In genomic region chr19:10554760-10555612, GRCh38 we compare ENCODE assay signal across 12 cellular contexts. TPM values are rescaled to one million over a fixed set of nuclear protein-coding genes. Genes with fewer than 3 reads are reported as not detected.
DNase-seq lines count a peak whose midpoint lies in the region; ATAC-seq and TF ChIP-seq lines count a peak whose summit lies in the region.
"Had no signal": no experiment of that assay in that cellular context is flagged by ENCODE, and none has a peak within 500 bp of the region (broad histone marks: within the 10 kb centered on the region; RNA-seq: fewer than 3 reads in every experiment).

No MANE protein-coding gene starts in this region.

- H2BK15ac ChIP-seq in H9 (ENCODE audit: low read depth, low read length) = no peak overlapping the region

- H3K4me1 Mint-ChIP-seq in CD8-positive, alpha-beta T cell (ENCODE audit: low read depth) = peaks cover 60% of the 10 kb centered on the region
- no peaks in the 10 kb centered on the region for H3K4me1 Mint-ChIP-seq in H9
- peaks cover 39% of the 10 kb centered on the region for H3K4me1 Mint-ChIP-seq in activated naive CD8-positive, alpha-beta T cell treated with anti-CD3 and anti-CD28 coated beads for 36 hours
- H3K4me1 Mint-ChIP-seq in naive thymus-derived CD4-positive, alpha-beta T cell = peaks cover 22 to 60% (median 44%) of the 10 kb centered on the region in 7 donors

- no peaks in the 10 kb centered on the region for H3K23me2 ChIP-seq in H9 (ENCODE audit: insufficient read length, low read depth, low read length, poor library complexity, severe bottlenecking)

- no peak overlapping the region for H3K14ac ChIP-seq in H9 (ENCODE audit: insufficient read depth, low read length)

- H2AK5ac ChIP-seq in H9 (ENCODE audit: insufficient read length, low read length) = no peak overlapping the region

- CTCF ChIA-PET in CD8-positive, alpha-beta T cell (lab: Charles Lee) = interaction anchor here (0.7 to 8.4 kb wide), 8 partner anchors 12 to 144 kb away, joined by 3 to 94 read pairs (median 4); partner anchors contain the start of genes ATG4D, CDKN2D and KRI1
- CTCF ChIA-PET in naive thymus-derived CD4-positive, alpha-beta T cell (lab: Charles Lee) = interaction anchor here (1.1 kb wide), 1 partner anchor 20 kb away, joined by 3 read pairs; no protein-coding TSS in a partner anchor

- H4K5ac ChIP-seq in H9 (ENCODE audit: insufficient read length, low read depth, low read length) = no peak overlapping the region

- H3K56ac ChIP-seq in H9 (ENCODE audit: insufficient read length, low read depth, low read length) = no peak overlapping the region

- no peak overlapping the region for H2BK20ac ChIP-seq in H9 (ENCODE audit: low read depth, low read length, poor library complexity, severe bottlenecking)

- no peaks in the 10 kb centered on the region for H3K9me3 Mint-ChIP-seq in CD8-positive, alpha-beta T cell
- H3K9me3 Mint-ChIP-seq in H9 = no peaks in the 10 kb centered on the region
- H3K9me3 Mint-ChIP-seq in activated naive CD8-positive, alpha-beta T cell treated with anti-CD3 and anti-CD28 coated beads for 36 hours = no peaks in the 10 kb centered on the region
- no peaks in the 10 kb centered on the region for H3K9me3 Mint-ChIP-seq in naive thymus-derived CD4-positive, alpha-beta T cell

- H2BK5ac ChIP-seq in H9 (ENCODE audit: insufficient read length, low read length) = no peak overlapping the region

- POLR2A ChIA-PET in CD8-positive, alpha-beta T cell (lab: Charles Lee) = interaction anchor here (1.0 to 6.7 kb wide), 5 partner anchors 10 to 89 kb away, joined by 3 to 77 read pairs (median 3); partner anchors contain the start of genes CDKN2D and KRI1
- POLR2A ChIA-PET in naive thymus-derived CD4-positive, alpha-beta T cell (lab: Charles Lee) = interaction anchor here (0.8 to 6.8 kb wide), 7 partner anchors 8 to 94 kb away, joined by 3 to 77 read pairs (median 7); partner anchors contain the start of genes ATG4D, CDKN2D and KRI1

- H2AFZ ChIP-seq in H9 (ENCODE audit: low read length) = no peak overlapping the region
- H2AFZ ChIP-seq in hepatocyte = no peak overlapping the region

- ATAC-seq in CD8-positive, alpha-beta T cell = no peak
- ATAC-seq in naive thymus-derived CD4-positive, alpha-beta T cell = no peak

- intact Hi-C loops in CD8-positive, alpha-beta T cell (cut with DNase I, micrococcal nuclease) = loop anchor here (1.0 to 5.0 kb wide), 4 partner anchors 10 to 153 kb away; partner anchors contain the start of genes ATG4D (in 1 of the 2), CDC37 (in 1 of the 2) and KRI1 (in 1 of the 2)
- intact Hi-C loops in naive thymus-derived CD4-positive, alpha-beta T cell (cut with micrococcal nuclease) = loop anchor here (1.0 to 5.0 kb wide), 4 partner anchors 11 to 50 kb away; partner anchors contain the start of genes ATG4D (in 2 of the 2) and KRI1 (in 2 of the 2)

- no CpG with 5 or more reads among the region's 30 CpGs for WGBS in H9 (ENCODE audit: extremely low coverage, insufficient read length, low lambda C conversion rate)
- 91% methylated on average over 30 of the region's 30 CpGs for WGBS in hepatocyte (ENCODE audit: low lambda C conversion rate, missing lambda C conversion rate)

- H4K91ac ChIP-seq in H9 (ENCODE audit: insufficient read length, low read depth, low read length) = no peak overlapping the region

- H3K18ac ChIP-seq in H9 (ENCODE audit: insufficient read length, low read depth, low read length) = no peak overlapping the region

- H3K27me3 ChIP-seq in CD8-positive, alpha-beta T cell (ENCODE audit: insufficient read depth, low read length) = no peaks in the 10 kb centered on the region
- H3K27me3 ChIP-seq in H9 (ENCODE audit: insufficient read depth, low read length) = no peaks in the 10 kb centered on the region
- no peaks in the 10 kb centered on the region for H3K27me3 ChIP-seq in naive thymus-derived CD4-positive, alpha-beta T cell (ENCODE audit: control insufficient read depth in 2 of 2, insufficient read depth in 2 of 2, low read length in 2 of 2)
- H3K27me3 ChIP-seq in hepatocyte = no peaks in the 10 kb centered on the region

- no peaks in the 10 kb centered on the region for H3K27me3 Mint-ChIP-seq in CD8-positive, alpha-beta T cell (ENCODE audit: low read depth)
- no peaks in the 10 kb centered on the region for H3K27me3 Mint-ChIP-seq in H9 (ENCODE audit: low read depth)
- no peaks in the 10 kb centered on the region for H3K27me3 Mint-ChIP-seq in activated naive CD8-positive, alpha-beta T cell treated with anti-CD3 and anti-CD28 coated beads for 36 hours
- H3K27me3 Mint-ChIP-seq in naive thymus-derived CD4-positive, alpha-beta T cell = no peaks in the 10 kb centered on the region

- peak overlapping the region; percentile 33 for H3K4me3 ChIP-seq in CD8-positive, alpha-beta T cell (ENCODE audit: low read depth, low read length)
- H3K4me3 ChIP-seq in naive thymus-derived CD4-positive, alpha-beta T cell (ENCODE audit: low read length) = peak overlapping the region; percentile 11
- H3K4me3 ChIP-seq in hepatocyte = no peak overlapping the region
- H3K4me3 ChIP-seq: coronary artery had no signal

- H3K27ac ChIP-seq in CD8-positive, alpha-beta T cell (ENCODE audit: low read depth, low read length) = peak overlapping the region; percentile 35
- H3K27ac ChIP-seq in H9 (ENCODE audit: insufficient read length, low read depth, low read length) (no peak overlapping the region), hepatocyte (no peak overlapping the region)
- H3K27ac ChIP-seq in naive thymus-derived CD4-positive, alpha-beta T cell (ENCODE audit: low read depth, low read length) = peak overlapping the region; percentile 66
- H3K27ac ChIP-seq: coronary artery had no signal

- peaks cover 69% of the 10 kb centered on the region for H3K36me3 ChIP-seq in CD8-positive, alpha-beta T cell (ENCODE audit: insufficient read depth, low read length)
- peaks cover 37 to 80% (median 41%) of the 10 kb centered on the region in 3 experiments for H3K36me3 ChIP-seq in naive thymus-derived CD4-positive, alpha-beta T cell (ENCODE audit: control insufficient read depth in 2 of 3, insufficient read depth in 3 of 3, low read length in 3 of 3)
- no peaks in the 10 kb centered on the region for H3K36me3 ChIP-seq in hepatocyte (replicated peaks; ENCODE audit: insufficient read depth, low read depth)

- no peak overlapping the region for H2BK12ac ChIP-seq in H9 (ENCODE audit: insufficient read length, low read depth, low read length)

- no peak overlapping the region for H3K4me2 ChIP-seq in H9 (ENCODE audit: insufficient read depth, insufficient read length, low read length)
- H3K4me2 ChIP-seq in hepatocyte = no peak overlapping the region

- peaks cover 84% of the 10 kb centered on the region for H3K36me3 Mint-ChIP-seq in CD8-positive, alpha-beta T cell
- H3K36me3 Mint-ChIP-seq in H9 (ENCODE audit: insufficient read depth in 1 of 3, low read depth in 3 of 3) = peaks cover 34 to 92% (median 78%) of the 10 kb centered on the region in 3 experiments; a peak in 6 of 7 replicates
- H3K36me3 Mint-ChIP-seq in activated naive CD8-positive, alpha-beta T cell treated with anti-CD3 and anti-CD28 coated beads for 36 hours = peaks cover 47% of the 10 kb centered on the region
- peaks cover 0 to 38% (median 12%) of the 10 kb centered on the region in 5 donors for H3K36me3 Mint-ChIP-seq in naive thymus-derived CD4-positive, alpha-beta T cell

- no peak overlapping the region for H2BK120ac ChIP-seq in H9 (ENCODE audit: low read depth, low read length, poor library complexity, severe bottlenecking)

- no peak overlapping the region for H4K8ac ChIP-seq in H9 (replicated peaks; ENCODE audit: insufficient read length, low read depth, low read length)

- H4K20me1 ChIP-seq in H9 (ENCODE audit: control insufficient read depth, insufficient read depth, insufficient read length) (peaks cover 2% of the 10 kb centered on the region), hepatocyte (ENCODE audit: insufficient read depth, poor library complexity, severe bottlenecking) (no peaks in the 10 kb centered on the region)

- H3K9me2 ChIP-seq in hepatocyte (replicated peaks; ENCODE audit: insufficient read depth) = no peaks in the 10 kb centered on the region

- DNase-seq in CD8-positive, alpha-beta T cell = no peak
- no peak for DNase-seq in H9
- no peak for DNase-seq in activated naive CD8-positive, alpha-beta T cell treated with anti-CD3 and anti-CD28 coated beads for 36 hours
- DNase-seq in naive thymus-derived CD4-positive, alpha-beta T cell = no peak
- DNase-seq in HuH-7 (ENCODE audit: low spot score) = no peak
- DNase-seq in COR-L47 (lab: John Stamatoyannopoulos, UW) = no peak
- no peak for DNase-seq in hepatocyte (ENCODE audit: low spot score)
- DNase-seq in NCI-H1694 (lab: John Stamatoyannopoulos, UW) = no peak
- DNase-seq: GOT3, hypothalamus, NCI-H526 treated with DMSO at 0.1 percent for 48 hours had no signal

- no peaks in the 10 kb centered on the region for H3K9me3 ChIP-seq in CD8-positive, alpha-beta T cell (ENCODE audit: low read length)
- no peaks in the 10 kb centered on the region for H3K9me3 ChIP-seq in H9 (ENCODE audit: control insufficient read depth, low read depth, low read length)
- H3K9me3 ChIP-seq in naive thymus-derived CD4-positive, alpha-beta T cell (ENCODE audit: control insufficient read depth in 2 of 3, low read length in 3 of 3) = no peaks in the 10 kb centered on the region
- no peaks in the 10 kb centered on the region for H3K9me3 ChIP-seq in hepatocyte (ENCODE audit: low read depth)

- no peaks in the 10 kb centered on the region for H3K79me2 ChIP-seq in H9 (ENCODE audit: insufficient read depth, low read length)
- H3K79me2 ChIP-seq in hepatocyte = no peaks in the 10 kb centered on the region

- no peak overlapping the region for H3K9ac ChIP-seq in H9 (ENCODE audit: extremely low read depth, insufficient read length, low read length)

- H3K79me1 ChIP-seq in H9 (ENCODE audit: insufficient read depth, low read depth, low read length, poor library complexity, severe bottlenecking) = no peaks in the 10 kb centered on the region

- TF ChIP-seq CTCF in CD8-positive, alpha-beta T cell (IDR thresholded peaks at IDR 0.05) = no peak
- peak; percentile 35; the same call in 2 of the 3 replicates for TF ChIP-seq CTCF in H9 (conservative IDR thresholded peaks at IDR 0.05)
- no peak for TF ChIP-seq CTCF in hepatocyte (IDR thresholded peaks at IDR 0.05; ENCODE audit: poor library complexity)

- peak overlapping the region; percentile 37 for H3K4me3 Mint-ChIP-seq in CD8-positive, alpha-beta T cell
- no peak overlapping the region for H3K4me3 Mint-ChIP-seq in H9
- H3K4me3 Mint-ChIP-seq in activated naive CD8-positive, alpha-beta T cell treated with anti-CD3 and anti-CD28 coated beads for 36 hours = no peak overlapping the region
- peak overlapping the region in 9 of 10 donors; percentile 71 to 86 (median 81) for H3K4me3 Mint-ChIP-seq in naive thymus-derived CD4-positive, alpha-beta T cell

- peak overlapping the region; percentile 92 for H3K27ac Mint-ChIP-seq in CD8-positive, alpha-beta T cell
- no peak overlapping the region for H3K27ac Mint-ChIP-seq in H9
- peak overlapping the region; percentile 94 for H3K27ac Mint-ChIP-seq in activated naive CD8-positive, alpha-beta T cell treated with anti-CD3 and anti-CD28 coated beads for 36 hours
- H3K27ac Mint-ChIP-seq in naive thymus-derived CD4-positive, alpha-beta T cell = peak overlapping the region; percentile 91 to 99 (median 96)

- H3K23ac ChIP-seq in H9 (ENCODE audit: insufficient read length, low read depth, low read length) = no peak overlapping the region

- no peak overlapping the region for H3K4ac ChIP-seq in H9 (ENCODE audit: low read depth, low read length)

- no peak overlapping the region for H3T11ph ChIP-seq in H9 (ENCODE audit: low read length)

- peaks cover 72% of the 10 kb centered on the region for H3K4me1 ChIP-seq in CD8-positive, alpha-beta T cell (ENCODE audit: insufficient read depth, low read length)
- H3K4me1 ChIP-seq in H9 (ENCODE audit: insufficient read depth, low read length) (no peaks in the 10 kb centered on the region), hepatocyte (ENCODE audit: insufficient read depth) (no peaks in the 10 kb centered on the region)
- H3K4me1 ChIP-seq in naive thymus-derived CD4-positive, alpha-beta T cell (ENCODE audit: control insufficient read depth in 2 of 2, insufficient read depth in 2 of 2, low read length in 2 of 2) = peaks cover 41 to 54% of the 10 kb centered on the region in 2 donors

RNA-seq across cellular contexts. Expression of gene KRI1, which starts 10.8 kb away (rescaled TPM):
- total RNA-seq in CD8-positive, alpha-beta T cell = 10 to 100 TPM; 29.8 to 33.9 TPM
- total RNA-seq in H9 (2021) = 57.4 and 63.8 TPM in 2 replicates
- 10 to 100 TPM; 66.3 to 69.2 TPM for total RNA-seq in activated naive CD8-positive, alpha-beta T cell treated with anti-CD3 and anti-CD28 coated beads for 36 hours
- 10 to 100 TPM; 48.4 to 84.1 (median 60.4) TPM for total RNA-seq in naive thymus-derived CD4-positive, alpha-beta T cell
- polyA plus RNA-seq in naive thymus-derived CD4-positive, alpha-beta T cell = 10 to 100 TPM; 13.7 to 47.6 TPM
- 7.8 and 9.2 TPM in 2 replicates for total RNA-seq in hepatocyte
- polyA plus RNA-seq in hepatocyte = 18.3 and 22.0 TPM in 2 replicates

RNA-seq across cellular contexts. Expression of gene ATG4D, which starts 11.3 kb away (rescaled TPM):
- 10 to 100 TPM; 82.0 to 91.1 TPM for total RNA-seq in CD8-positive, alpha-beta T cell
- 55.2 and 55.8 TPM in 2 replicates for total RNA-seq in H9 (2021)
- total RNA-seq in activated naive CD8-positive, alpha-beta T cell treated with anti-CD3 and anti-CD28 coated beads for 36 hours = 10 to 100 TPM; 25.1 to 26.4 TPM
- 10 to 100 TPM; 41.7 to 70.3 (median 56.7) TPM for total RNA-seq in naive thymus-derived CD4-positive, alpha-beta T cell
- polyA plus RNA-seq in naive thymus-derived CD4-positive, alpha-beta T cell = 10 to 100 TPM; 12.9 to 21.8 TPM
- total RNA-seq in hepatocyte = 13.1 and 24.1 TPM in 2 replicates
- polyA plus RNA-seq in hepatocyte = 34.5 and 40.0 TPM in 2 replicates

RNA-seq across cellular contexts. Expression of gene CDKN2D, which starts 13.8 kb away (rescaled TPM):
- total RNA-seq in CD8-positive, alpha-beta T cell = 10 to 100 TPM; 58.5 to 61.3 TPM
- total RNA-seq in H9 (2021) (2.8 and 3.7 TPM in 2 replicates), hepatocyte (5.0 and 6.4 TPM in 2 replicates)
- 10 to 100 TPM; 55.8 to 62.3 TPM for total RNA-seq in activated naive CD8-positive, alpha-beta T cell treated with anti-CD3 and anti-CD28 coated beads for 36 hours
- total RNA-seq in naive thymus-derived CD4-positive, alpha-beta T cell = 10 to 100 TPM; 20.5 to 73.9 (median 47.5) TPM
- 100 to 1,000 TPM in 1 of 2 donors, 10 to 100 TPM in 1; 72.9 to 102 TPM for polyA plus RNA-seq in naive thymus-derived CD4-positive, alpha-beta T cell
- polyA plus RNA-seq in hepatocyte = 13.9 and 15.0 TPM in 2 replicates

RNA-seq across cellular contexts. Expression of gene AP1M2, which starts 32.1 kb away (rescaled TPM):
- not detected for total RNA-seq in CD8-positive, alpha-beta T cell
- total RNA-seq in H9 (2021) (146 and 150 TPM in 2 replicates), hepatocyte (63.7 and 66.5 TPM in 2 replicates)
- total RNA-seq in activated naive CD8-positive, alpha-beta T cell treated with anti-CD3 and anti-CD28 coated beads for 36 hours = not detected
- total RNA-seq in naive thymus-derived CD4-positive, alpha-beta T cell = not detected
- not detected for polyA plus RNA-seq in naive thymus-derived CD4-positive, alpha-beta T cell
- 67.4 and 69.4 TPM in 2 replicates for polyA plus RNA-seq in hepatocyte

RNA-seq across cellular contexts. Expression of gene S1PR5, which starts 37.7 kb away (rescaled TPM):
- total RNA-seq in CD8-positive, alpha-beta T cell = 10 to 100 TPM; 21.6 to 22.5 TPM
- total RNA-seq in H9 (2021) (7.1 and 8.1 TPM in 2 replicates), hepatocyte (0.17 and 0.56 TPM in 2 replicates)
- not detected for total RNA-seq in activated naive CD8-positive, alpha-beta T cell treated with anti-CD3 and anti-CD28 coated beads for 36 hours
- 10 to 100 TPM in 1 of 5 experiments, 1 to 10 TPM in 1, under 1 TPM in 2, not detected in 1; 0.51 to 22.0 (median 3.5) TPM for total RNA-seq in naive thymus-derived CD4-positive, alpha-beta T cell
- polyA plus RNA-seq in naive thymus-derived CD4-positive, alpha-beta T cell = under 1 TPM; 0.53 to 0.55 TPM
- 0.38 and 0.75 TPM in 2 replicates for polyA plus RNA-seq in hepatocyte

Comparison
In these comparisons a context has a peak if more than half of its experiments do, and no peak if none do; other contexts are left out.
1. H3K27ac ChIP-seq: peak in CD8-positive, alpha-beta T cell (single experiment) and naive thymus-derived CD4-positive, alpha-beta T cell (single experiment); none in H9 (single experiment) and hepatocyte (single experiment).
2. H3K27ac Mint-ChIP-seq: peak in CD8-positive, alpha-beta T cell (single experiment), activated naive CD8-positive, alpha-beta T cell treated with anti-CD3 and anti-CD28 coated beads for 36 hours (single experiment) and naive thymus-derived CD4-positive, alpha-beta T cell (9 of 9); none in H9 (0 of 3).
3. H3K4me3 Mint-ChIP-seq: peak in CD8-positive, alpha-beta T cell (single experiment) and naive thymus-derived CD4-positive, alpha-beta T cell (9 of 10); none in H9 (0 of 2) and activated naive CD8-positive, alpha-beta T cell treated with anti-CD3 and anti-CD28 coated beads for 36 hours (single experiment).